In genomic region chr1:10634428-10635384, GRCh38 we compare ENCODE assay signal across 10 cellular contexts.
DNase-seq lines count a peak whose midpoint lies in the region; ATAC-seq and TF ChIP-seq lines count a peak whose summit lies in the region.
"Had no signal": no experiment of that assay in that cellular context is flagged by ENCODE, and none has a peak within 500 bp of the region (broad histone marks: within the 10 kb centered on the region; RNA-seq: fewer than 3 reads in every experiment).

No MANE protein-coding gene starts in this region.

- intact Hi-C loops in left ventricle myocardium inferior (cut with micrococcal nuclease) = no loop called here

- peaks cover 34% of the 10 kb centered on the region for H3K4me1 ChIP-seq in left ventricle myocardium inferior

- TF ChIP-seq CTCF in left ventricle myocardium inferior (IDR thresholded peaks at IDR 0.05; ENCODE audit: borderline replicate concordance) = no peak

- 0 out of 3 replicates have a peak, but pooled peaks have one; percentile 11 for ATAC-seq in SK-N-SH treated with all-trans-retinoic acid at 6 μM for 48 hours
- no peak for ATAC-seq in GM19397 (IDR thresholded peaks at IDR 0.05; ENCODE audit: unreplicated experiment)
- ATAC-seq in GM21367 (IDR thresholded peaks at IDR 0.05; ENCODE audit: unreplicated experiment) = no peak

- H3K27ac ChIP-seq in left ventricle myocardium inferior (replicated peaks) (peak overlapping the region; percentile 68), skin epidermis (peak overlapping the region in 20 of 21 experiments; percentile 42 to 93 (median 80))

- H3K27me3 ChIP-seq in left ventricle myocardium inferior (ENCODE audit: low read depth) = no peaks in the 10 kb centered on the region

- DNase-seq in EH (ENCODE audit: low read depth) (peak; percentile 27), left ventricle myocardium inferior (no peak), GF-D8 (lab: John Stamatoyannopoulos, UW) (no peak), putamen (ENCODE audit: low spot score) (no peak)
- DNase-seq: DMS79 treated with DMSO at 0.1 percent for 48 hours, NCI-H510A had no signal

- no peaks in the 10 kb centered on the region for H3K9me3 ChIP-seq in left ventricle myocardium inferior (replicated peaks)

- peak overlapping the region; percentile 0 for H3K4me3 ChIP-seq in left ventricle myocardium inferior
- no peak overlapping the region for H3K4me3 ChIP-seq in skin epidermis

- peaks cover 28% of the 10 kb centered on the region for H3K36me3 ChIP-seq in left ventricle myocardium inferior

TF ChIP-seq in SK-N-SH treated with all-trans-retinoic acid at 6 μM for 48 hours, 23 proteins besides CTCF, POLR2A, EP300 and RAD21:
- TF ChIP-seq ESRRG (CRISPR knock-in tag; IDR thresholded peaks at IDR 0.05) = no peak
- TF ChIP-seq ZNF70 (CRISPR knock-in tag; IDR thresholded peaks at IDR 0.05) = no peak
- TF ChIP-seq CSRNP3 (CRISPR knock-in tag; IDR thresholded peaks at IDR 0.05) = no peak
- no peak for TF ChIP-seq PPARA (CRISPR knock-in tag; IDR thresholded peaks at IDR 0.05; ENCODE audit: borderline replicate concordance)
